1 cellular context compared by ENCODE assay signal in genomic region chr1:193059282-193060225, GRCh38.
A peak's percentile ranks its signal among the peaks of the same experiment; 100 is the strongest.
TF ChIP-seq lines count a peak whose summit lies in the region.

Gene RO60, plus strand, starts transcription at chr1:193059612. Its CDS starts 9,443 bp downstream, at chr1:193069055.
A gene with protein sequence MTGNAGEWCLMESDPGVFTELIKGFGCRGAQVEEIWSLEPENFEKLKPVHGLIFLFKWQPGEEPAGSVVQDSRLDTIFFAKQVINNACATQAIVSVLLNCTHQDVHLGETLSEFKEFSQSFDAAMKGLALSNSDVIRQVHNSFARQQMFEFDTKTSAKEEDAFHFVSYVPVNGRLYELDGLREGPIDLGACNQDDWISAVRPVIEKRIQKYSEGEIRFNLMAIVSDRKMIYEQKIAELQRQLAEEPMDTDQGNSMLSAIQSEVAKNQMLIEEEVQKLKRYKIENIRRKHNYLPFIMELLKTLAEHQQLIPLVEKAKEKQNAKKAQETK (minus strand): TSS chr1:193059360. CDS start chr1:193059260, 100 bp downstream.

TF ChIP-seq in HepG2, 621 proteins besides CTCF, POLR2A, EP300 and RAD21 (continued from another document and continues in another):
- TF ChIP-seq HNF1A (IDR thresholded peaks at IDR 0.05; ENCODE audit: low read depth), result no peak
- TF ChIP-seq HNF1A (CRISPR knock-in tag; IDR thresholded peaks at IDR 0.05; ENCODE audit: borderline replicate concordance), result peak; percentile 84; the same call in 1 of the 2 replicates
- peak; percentile 95 for TF ChIP-seq DR1 (CRISPR knock-in tag; IDR thresholded peaks at IDR 0.05)
- TF ChIP-seq POLR2G (IDR thresholded peaks at IDR 0.05; ENCODE audit: low read depth, low read length), result peak; percentile 86
- peak; percentile 70 for TF ChIP-seq RXRA (CRISPR knock-in tag; IDR thresholded peaks at IDR 0.05)
- TF ChIP-seq KDM4B (CRISPR knock-in tag; IDR thresholded peaks at IDR 0.05), result peak; percentile 85; the same call in 1 of the 2 replicates
- TF ChIP-seq, protein P1, sequence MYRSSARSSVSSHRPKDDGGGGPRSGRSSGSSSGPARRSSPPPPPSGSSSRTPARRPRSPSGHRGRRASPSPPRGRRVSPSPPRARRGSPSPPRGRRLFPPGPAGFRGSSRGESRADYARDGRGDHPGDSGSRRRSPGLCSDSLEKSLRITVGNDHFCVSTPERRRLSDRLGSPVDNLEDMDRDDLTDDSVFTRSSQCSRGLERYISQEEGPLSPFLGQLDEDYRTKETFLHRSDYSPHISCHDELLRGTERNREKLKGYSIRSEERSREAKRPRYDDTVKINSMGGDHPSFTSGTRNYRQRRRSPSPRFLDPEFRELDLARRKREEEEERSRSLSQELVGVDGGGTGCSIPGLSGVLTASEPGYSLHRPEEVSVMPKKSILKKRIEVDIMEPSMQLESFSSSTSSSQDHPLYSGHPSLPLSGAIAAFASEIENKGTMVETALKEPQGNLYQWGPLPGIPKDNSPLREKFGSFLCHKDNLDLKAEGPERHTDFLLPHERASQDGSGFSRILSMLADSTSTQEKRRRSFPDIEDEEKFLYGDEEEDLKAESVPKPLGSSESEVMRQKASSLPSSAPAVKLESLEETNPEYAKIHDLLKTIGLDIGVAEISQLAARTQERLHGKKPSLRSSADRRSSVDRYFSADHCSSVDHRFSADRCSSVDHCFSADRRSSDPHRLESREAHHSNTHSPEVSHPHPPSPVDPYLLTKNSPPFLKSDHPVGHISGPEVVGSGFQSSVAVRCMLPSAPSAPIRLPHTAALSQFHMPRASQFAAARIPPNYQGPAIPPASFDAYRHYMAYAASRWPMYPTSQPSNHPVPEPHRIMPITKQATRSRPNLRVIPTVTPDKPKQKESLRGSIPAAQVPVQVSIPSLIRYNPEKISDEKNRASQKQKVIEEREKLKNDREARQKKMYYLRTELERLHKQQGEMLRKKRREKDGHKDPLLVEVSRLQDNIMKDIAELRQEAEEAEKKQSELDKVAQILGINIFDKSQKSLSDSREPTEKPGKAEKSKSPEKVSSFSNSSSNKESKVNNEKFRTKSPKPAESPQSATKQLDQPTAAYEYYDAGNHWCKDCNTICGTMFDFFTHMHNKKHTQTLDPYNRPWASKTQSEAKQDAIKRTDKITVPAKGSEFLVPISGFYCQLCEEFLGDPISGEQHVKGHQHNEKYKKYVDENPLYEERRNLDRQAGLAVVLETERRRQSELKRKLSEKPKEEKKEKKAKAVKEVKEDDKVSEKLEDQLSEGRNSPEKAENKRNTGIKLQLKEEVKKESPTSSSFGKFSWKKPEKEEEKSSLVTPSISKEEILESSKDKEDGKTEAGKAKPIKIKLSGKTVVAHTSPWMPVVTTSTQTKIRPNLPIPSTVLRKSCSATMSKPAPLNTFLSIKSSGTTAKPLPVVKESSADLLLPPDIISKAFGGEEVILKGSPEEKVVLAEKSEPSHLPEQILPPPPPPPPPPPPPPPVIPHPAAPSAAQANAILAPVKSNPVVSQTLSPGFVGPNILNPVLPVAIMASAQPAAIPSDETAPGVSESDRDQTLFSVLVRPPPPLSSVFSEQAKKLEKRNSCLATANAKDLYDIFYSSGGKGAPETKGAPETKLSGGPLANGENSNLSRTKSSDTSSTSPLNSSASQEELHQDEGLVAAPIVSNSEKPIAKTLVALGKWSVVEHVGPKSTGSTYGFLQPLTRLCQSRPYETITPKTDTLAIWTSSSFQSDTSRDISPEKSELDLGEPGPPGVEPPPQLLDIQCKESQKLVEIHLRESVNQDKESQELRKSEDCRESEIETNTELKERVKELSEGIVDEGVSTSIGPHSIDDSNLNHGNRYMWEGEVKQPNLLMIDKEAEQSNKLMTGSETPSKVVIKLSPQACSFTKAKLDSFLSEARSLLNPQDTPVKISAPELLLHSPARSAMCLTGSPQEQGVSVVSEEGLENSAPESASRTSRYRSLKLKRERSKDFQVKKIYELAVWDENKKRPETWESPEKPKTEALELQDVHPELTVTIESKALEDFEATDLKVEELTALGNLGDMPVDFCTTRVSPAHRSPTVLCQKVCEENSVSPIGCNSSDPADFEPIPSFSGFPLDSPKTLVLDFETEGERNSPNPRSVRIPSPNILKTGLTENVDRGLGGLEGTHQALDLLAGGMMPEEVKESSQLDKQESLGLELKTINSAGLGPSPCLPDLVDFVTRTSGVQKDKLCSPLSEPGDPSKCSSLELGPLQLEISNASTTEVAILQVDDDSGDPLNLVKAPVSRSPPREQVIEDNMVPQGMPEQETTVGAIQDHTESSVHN (CRISPR knock-in tag; IDR thresholded peaks at IDR 0.05), result peak; percentile 23; the same call in 1 of the 2 replicates
- TF ChIP-seq RBFOX2 (IDR thresholded peaks at IDR 0.05; ENCODE audit: low read depth, low read length), result peak; percentile 90
- peak; percentile 80 for TF ChIP-seq TFE3 (CRISPR knock-in tag; IDR thresholded peaks at IDR 0.05)
- TF ChIP-seq NFKB2 (CRISPR knock-in tag; IDR thresholded peaks at IDR 0.05; ENCODE audit: borderline replicate concordance), result peak; percentile 92
- TF ChIP-seq ZNF263 (CRISPR knock-in tag; IDR thresholded peaks at IDR 0.05), result peak; percentile 36
- TF ChIP-seq, protein P2, sequence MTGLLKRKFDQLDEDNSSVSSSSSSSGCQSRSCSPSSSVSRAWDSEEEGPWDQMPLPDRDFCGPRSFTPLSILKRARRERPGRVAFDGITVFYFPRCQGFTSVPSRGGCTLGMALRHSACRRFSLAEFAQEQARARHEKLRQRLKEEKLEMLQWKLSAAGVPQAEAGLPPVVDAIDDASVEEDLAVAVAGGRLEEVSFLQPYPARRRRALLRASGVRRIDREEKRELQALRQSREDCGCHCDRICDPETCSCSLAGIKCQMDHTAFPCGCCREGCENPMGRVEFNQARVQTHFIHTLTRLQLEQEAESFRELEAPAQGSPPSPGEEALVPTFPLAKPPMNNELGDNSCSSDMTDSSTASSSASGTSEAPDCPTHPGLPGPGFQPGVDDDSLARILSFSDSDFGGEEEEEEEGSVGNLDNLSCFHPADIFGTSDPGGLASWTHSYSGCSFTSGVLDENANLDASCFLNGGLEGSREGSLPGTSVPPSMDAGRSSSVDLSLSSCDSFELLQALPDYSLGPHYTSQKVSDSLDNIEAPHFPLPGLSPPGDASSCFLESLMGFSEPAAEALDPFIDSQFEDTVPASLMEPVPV (CRISPR knock-in tag; IDR thresholded peaks at IDR 0.05), result peak; percentile 39; the same call in 1 of the 2 replicates
- peak; percentile 99 for TF ChIP-seq POGZ (CRISPR knock-in tag; IDR thresholded peaks at IDR 0.05)
- 0 out of 2 replicates have a peak, but pooled peaks have one; percentile 29 for TF ChIP-seq ATF6 (CRISPR knock-in tag; conservative IDR thresholded peaks at IDR 0.05)
- TF ChIP-seq, protein P3, sequence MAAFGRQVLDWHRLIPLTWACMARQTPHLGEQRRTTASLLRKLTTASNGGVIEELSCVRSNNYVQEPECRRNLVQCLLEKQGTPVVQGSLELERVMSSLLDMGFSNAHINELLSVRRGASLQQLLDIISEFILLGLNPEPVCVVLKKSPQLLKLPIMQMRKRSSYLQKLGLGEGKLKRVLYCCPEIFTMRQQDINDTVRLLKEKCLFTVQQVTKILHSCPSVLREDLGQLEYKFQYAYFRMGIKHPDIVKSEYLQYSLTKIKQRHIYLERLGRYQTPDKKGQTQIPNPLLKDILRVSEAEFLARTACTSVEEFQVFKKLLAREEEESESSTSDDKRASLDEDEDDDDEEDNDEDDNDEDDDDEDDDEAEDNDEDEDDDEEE (CRISPR knock-in tag; IDR thresholded peaks at IDR 0.05), result 0 out of 2 replicates have a peak, but pooled peaks have one; percentile 41
- peak; percentile 74; the same call in 1 of the 2 replicates for TF ChIP-seq BRCA1 (CRISPR knock-in tag; IDR thresholded peaks at IDR 0.05)
- TF ChIP-seq FOXA3 (CRISPR knock-in tag; IDR thresholded peaks at IDR 0.05), result peak; percentile 86
- TF ChIP-seq SRY (CRISPR knock-in tag; IDR thresholded peaks at IDR 0.05), result 0 out of 2 replicates have a peak, but pooled peaks have one; percentile 64
- TF ChIP-seq, protein P4, sequence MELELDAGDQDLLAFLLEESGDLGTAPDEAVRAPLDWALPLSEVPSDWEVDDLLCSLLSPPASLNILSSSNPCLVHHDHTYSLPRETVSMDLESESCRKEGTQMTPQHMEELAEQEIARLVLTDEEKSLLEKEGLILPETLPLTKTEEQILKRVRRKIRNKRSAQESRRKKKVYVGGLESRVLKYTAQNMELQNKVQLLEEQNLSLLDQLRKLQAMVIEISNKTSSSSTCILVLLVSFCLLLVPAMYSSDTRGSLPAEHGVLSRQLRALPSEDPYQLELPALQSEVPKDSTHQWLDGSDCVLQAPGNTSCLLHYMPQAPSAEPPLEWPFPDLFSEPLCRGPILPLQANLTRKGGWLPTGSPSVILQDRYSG (CRISPR knock-in tag; IDR thresholded peaks at IDR 0.05), result peak; percentile 59; the same call in 1 of the 2 replicates
- TF ChIP-seq, protein P5, sequence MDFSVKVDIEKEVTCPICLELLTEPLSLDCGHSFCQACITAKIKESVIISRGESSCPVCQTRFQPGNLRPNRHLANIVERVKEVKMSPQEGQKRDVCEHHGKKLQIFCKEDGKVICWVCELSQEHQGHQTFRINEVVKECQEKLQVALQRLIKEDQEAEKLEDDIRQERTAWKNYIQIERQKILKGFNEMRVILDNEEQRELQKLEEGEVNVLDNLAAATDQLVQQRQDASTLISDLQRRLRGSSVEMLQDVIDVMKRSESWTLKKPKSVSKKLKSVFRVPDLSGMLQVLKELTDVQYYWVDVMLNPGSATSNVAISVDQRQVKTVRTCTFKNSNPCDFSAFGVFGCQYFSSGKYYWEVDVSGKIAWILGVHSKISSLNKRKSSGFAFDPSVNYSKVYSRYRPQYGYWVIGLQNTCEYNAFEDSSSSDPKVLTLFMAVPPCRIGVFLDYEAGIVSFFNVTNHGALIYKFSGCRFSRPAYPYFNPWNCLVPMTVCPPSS (IDR thresholded peaks at IDR 0.05), result no peak
- TF ChIP-seq NFIB (CRISPR knock-in tag; IDR thresholded peaks at IDR 0.05; ENCODE audit: borderline replicate concordance), result no peak
- TF ChIP-seq FOXK1 (CRISPR knock-in tag; IDR thresholded peaks at IDR 0.05; ENCODE audit: borderline replicate concordance, low read depth), result peak; percentile 91
- TF ChIP-seq, protein P6, sequence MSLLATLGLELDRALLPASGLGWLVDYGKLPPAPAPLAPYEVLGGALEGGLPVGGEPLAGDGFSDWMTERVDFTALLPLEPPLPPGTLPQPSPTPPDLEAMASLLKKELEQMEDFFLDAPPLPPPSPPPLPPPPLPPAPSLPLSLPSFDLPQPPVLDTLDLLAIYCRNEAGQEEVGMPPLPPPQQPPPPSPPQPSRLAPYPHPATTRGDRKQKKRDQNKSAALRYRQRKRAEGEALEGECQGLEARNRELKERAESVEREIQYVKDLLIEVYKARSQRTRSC (CRISPR knock-in tag; IDR thresholded peaks at IDR 0.05; ENCODE audit: low read depth), result no peak
